8 cellular contexts compared by ENCODE assay signal in genomic region chr2:84906900-84907714, GRCh38. TPM values are rescaled to one million over a fixed set of nuclear protein-coding genes. Genes with fewer than 3 reads are reported as not detected.
A peak's percentile ranks its signal among the peaks of the same experiment; 100 is the strongest.
DNase-seq lines count a peak whose midpoint lies in the region; ATAC-seq and TF ChIP-seq lines count a peak whose summit lies in the region.

No MANE protein-coding gene starts in this region.

- H3K36me3 ChIP-seq in kidney epithelial cell (ENCODE audit: control insufficient read depth, insufficient read depth, low read length) = peaks cover 1% of the 10 kb centered on the region

- DNase-seq in Daoy (ENCODE audit: low read depth) (peak; percentile 89), T1000 (lab: John Stamatoyannopoulos, UW) (peak; percentile 34), kidney epithelial cell (ENCODE audit: low read depth) (no peak)
- peak; percentile 72 for DNase-seq in Jurkat, Clone E6-1 (ENCODE audit: low read depth, low spot score)
- DNase-seq in stimulated activated CD4-positive, alpha-beta T cell treated with anti-CD3 and anti-CD28 coated beads, Interleukin-4, amount 100 ng/mL, for 4 hours = peak; percentile 15 to 49

- no peaks in the 10 kb centered on the region for H3K27me3 ChIP-seq in kidney epithelial cell (ENCODE audit: control insufficient read depth, insufficient read depth, low read length)

- ATAC-seq in GM21390 (IDR thresholded peaks at IDR 0.05; ENCODE audit: unreplicated experiment) (peak; percentile 40), HG02870 (IDR thresholded peaks at IDR 0.05; ENCODE audit: unreplicated experiment) (no peak)

- H3K4me3 ChIP-seq in Jurkat, Clone E6-1 (ENCODE audit: low read length) = peak overlapping the region; percentile 79
- peak overlapping the region; percentile 91 for H3K4me3 ChIP-seq in kidney epithelial cell (ENCODE audit: low read depth, low read length)

- peak overlapping the region; percentile 41 for H3K27ac ChIP-seq in cingulate gyrus (ENCODE audit: low read depth, low read length)

- TF ChIP-seq CTCF in kidney epithelial cell (IDR thresholded peaks at IDR 0.05; ENCODE audit: insufficient read depth, low read length, poor library complexity, severe bottlenecking) = no peak

RNA-seq across cellular contexts. Expression of gene TMSB10, which starts 1.7 kb away (rescaled TPM):
- 5,141 and 5,751 TPM in 2 replicates for total RNA-seq in Daoy (2014; rRNA removed; shearing (Covaris generic))
- 2,917 TPM for polyA plus RNA-seq in Jurkat, Clone E6-1 (2012; ENCODE audit: insufficient read depth, insufficient read length)
- total RNA-seq in kidney epithelial cell = 4,632 and 5,953 TPM in 2 replicates

RNA-seq across cellular contexts. Expression of gene TRABD2A, which starts 26.2 kb away (rescaled TPM):
- 4.4 and 4.7 TPM in 2 replicates for total RNA-seq in Daoy (2014; rRNA removed; shearing (Covaris generic))
- 1.5 TPM for polyA plus RNA-seq in Jurkat, Clone E6-1 (2012; ENCODE audit: insufficient read depth, insufficient read length)
- 0.34 and 0.50 TPM in 2 replicates for total RNA-seq in kidney epithelial cell
